1 cellular context compared by ENCODE assay signal in the genomic region with DNA sequence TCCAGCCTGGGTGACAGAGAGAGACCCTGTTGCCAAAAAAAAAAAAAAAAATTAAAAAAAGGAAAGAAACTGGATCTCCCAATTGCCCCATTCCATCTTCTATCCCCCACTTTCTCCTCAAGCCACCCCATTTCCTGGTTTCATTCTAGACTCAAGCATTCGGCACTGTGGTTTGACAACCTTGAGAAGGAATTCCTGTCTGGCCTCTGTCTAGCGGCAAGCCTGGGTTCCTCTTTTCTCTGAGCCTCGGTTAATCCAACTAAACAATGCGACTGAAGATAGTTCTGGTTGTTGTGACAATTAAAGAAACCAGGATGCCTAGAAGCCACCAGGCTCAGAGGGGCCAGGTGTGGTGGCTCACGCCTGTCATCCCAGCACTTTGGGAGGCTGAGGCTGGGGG.
A peak's percentile ranks its signal among the peaks of the same experiment; 100 is the strongest.
TF ChIP-seq lines count a peak whose summit lies in the region.

No MANE protein-coding gene starts in this region.

TF ChIP-seq in GM12878, 131 proteins besides CTCF, POLR2A, EP300 and RAD21:
- TF ChIP-seq ZBED1 (IDR thresholded peaks at IDR 0.05; ENCODE audit: borderline replicate concordance) (no peak), SPI1 (IDR thresholded peaks at IDR 0.05; ENCODE audit: borderline replicate concordance, insufficient read depth, low read depth, low read length) (peak; percentile 83; the same call in 1 of the 2 replicates)
TF ChIP-seq in GM12878: peak in this region for 1.
